ENCODE assay signal across 7 cellular contexts in the genomic region with DNA sequence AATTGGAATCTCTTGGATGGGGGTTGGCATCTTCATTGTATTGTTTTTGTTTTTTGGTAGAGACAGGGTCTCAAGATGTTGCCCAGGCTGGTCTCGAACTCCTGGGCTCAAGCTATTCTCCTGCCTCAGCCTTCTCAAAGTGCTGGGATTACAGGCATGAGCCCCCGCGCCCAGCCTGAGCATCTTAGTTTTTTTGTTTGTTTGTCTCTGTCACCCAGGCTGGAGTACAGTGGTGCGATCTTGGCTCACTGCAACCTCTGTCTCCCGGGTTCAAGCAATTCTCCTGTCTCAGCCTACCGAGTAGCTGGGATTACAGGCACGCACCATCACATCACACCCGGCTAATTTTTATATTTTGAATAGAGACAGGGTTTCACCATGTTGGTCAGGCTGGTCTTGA. TPM values are rescaled to one million over a fixed set of nuclear protein-coding genes. Genes with fewer than 3 reads are reported as not detected.
DNase-seq lines count a peak whose midpoint lies in the region; ATAC-seq and TF ChIP-seq lines count a peak whose summit lies in the region.
"Not testable (repeated sequence)": the region's sequence is repeated elsewhere in the genome, so short reads cannot be mapped to it uniquely, and the experiment has no call there.

No MANE protein-coding gene starts in this region.

- in situ Hi-C loops in gastrocnemius medialis (cut with MboI; ENCODE audit: low sequenced_read_pairs in 4 of 4), result loop anchor here in 2 of 4 donors (10.0 kb wide), 1 partner anchor 59 kb away; no protein-coding TSS in a partner anchor

- H3K4me1 ChIP-seq in HUES48 (ENCODE audit: control insufficient read depth, insufficient read depth, low read length) (peaks cover 18% of the 10 kb centered on the region), adipocyte (ENCODE audit: control insufficient read depth, insufficient read depth, low read length) (peaks cover 17% of the 10 kb centered on the region), gastrocnemius medialis (peaks cover 16 to 17% of the 10 kb centered on the region in 2 donors), suprapubic skin (peaks cover 61% of the 10 kb centered on the region)
- not testable (repeated sequence) for H3K4me1 ChIP-seq in esophagus (ENCODE audit: control insufficient read depth in 2 of 2, insufficient read depth in 2 of 2, low read length in 1 of 2); mesendoderm (ENCODE audit: control insufficient read depth, low read depth, low read length)

- 68 to 75% methylated on average over 8 of the region's 8 CpGs for WGBS in esophagus, 2 donors
- WGBS in mesendoderm (ENCODE audit: extremely low coverage, insufficient coverage, low lambda C conversion rate), result no CpG with 5 or more reads among the region's 8 CpGs
- 69% methylated on average over 8 of the region's 8 CpGs for WGBS in suprapubic skin

- not testable (repeated sequence) for H3K23ac ChIP-seq in mesendoderm (ENCODE audit: low read length)

- peaks cover 15% of the 10 kb centered on the region for H3K4me1 Mint-ChIP-seq in activated CD4-positive, alpha-beta T cell treated with anti-CD3 and anti-CD28 coated beads for 36 hours

- DNase-seq in activated CD4-positive, alpha-beta T cell treated with anti-CD3 and anti-CD28 coated beads for 36 hours; adipocyte (ENCODE audit: low read depth); mesendoderm; gastrocnemius medialis: not testable (repeated sequence)
- DNase-seq in suprapubic skin (ENCODE audit: low spot score in 2 of 2), result peak in 1 of 2 donors; percentile 32

- H2BK5ac ChIP-seq in mesendoderm (ENCODE audit: low read length), result not testable (repeated sequence)

- ATAC-seq in activated CD4-positive, alpha-beta T cell treated with anti-CD3 and anti-CD28 coated beads for 36 hours; gastrocnemius medialis: not testable (repeated sequence)

- not testable (repeated sequence) for H3K79me2 ChIP-seq in mesendoderm (ENCODE audit: control insufficient read depth, insufficient read depth, low read length)

- H2AK5ac ChIP-seq in mesendoderm (ENCODE audit: low read length), result not testable (repeated sequence)

- H3K36me3 ChIP-seq in HUES48 (ENCODE audit: control insufficient read depth, insufficient read depth, low read length); adipocyte (ENCODE audit: control insufficient read depth, insufficient read depth, low read length, severe bottlenecking); esophagus (ENCODE audit: control insufficient read depth in 2 of 2, insufficient read depth in 2 of 2, low read length in 1 of 2); mesendoderm (ENCODE audit: control insufficient read depth, insufficient read depth, low read length); gastrocnemius medialis; suprapubic skin: not testable (repeated sequence)

- not testable (repeated sequence) for H3K27me3 Mint-ChIP-seq in activated CD4-positive, alpha-beta T cell treated with anti-CD3 and anti-CD28 coated beads for 36 hours

- not testable (repeated sequence) for H4K8ac ChIP-seq in mesendoderm (ENCODE audit: low read depth, low read length)

- H3K4me3 ChIP-seq in HUES48 (ENCODE audit: low read depth, low read length); adipocyte (ENCODE audit: low read length); esophagus (ENCODE audit: low read depth in 1 of 2, low read length in 2 of 2); mesendoderm (ENCODE audit: low read length); gastrocnemius medialis; suprapubic skin: not testable (repeated sequence)

- intact Hi-C loops in activated CD4-positive, alpha-beta T cell treated with anti-CD3 and anti-CD28 coated beads for 36 hours (cut with DNase I, micrococcal nuclease); gastrocnemius medialis (cut with DNase I; ENCODE audit: low total_unique reads): not testable (repeated sequence)

- TF ChIP-seq EP300 in suprapubic skin (IDR thresholded peaks at IDR 0.05), result not testable (repeated sequence)

- not testable (repeated sequence) for H3K9me3 Mint-ChIP-seq in activated CD4-positive, alpha-beta T cell treated with anti-CD3 and anti-CD28 coated beads for 36 hours (ENCODE audit: low read depth)

- POLR2A ChIA-PET in activated CD4-positive, alpha-beta T cell treated with anti-CD3 and anti-CD28 coated beads for 36 hours (lab: Charles Lee), result not testable (repeated sequence)

- not testable (repeated sequence) for H3K18ac ChIP-seq in mesendoderm (ENCODE audit: low read length)

- not testable (repeated sequence) for TF ChIP-seq CTCF in gastrocnemius medialis (IDR thresholded peaks at IDR 0.05 in 4 of 5, conservative IDR thresholded peaks at IDR 0.05 in 1 of 5); suprapubic skin (IDR thresholded peaks at IDR 0.05)

- H3K9me3 ChIP-seq in HUES48 (ENCODE audit: control insufficient read depth, insufficient read depth, low read length); adipocyte (ENCODE audit: control insufficient read depth, low read length); esophagus (ENCODE audit: control insufficient read depth in 2 of 2, insufficient read depth in 1 of 2, low read depth in 1 of 2, low read length in 1 of 2); gastrocnemius medialis; suprapubic skin: not testable (repeated sequence)

- not testable (repeated sequence) for H3K79me1 ChIP-seq in mesendoderm (ENCODE audit: low read length)

- H3K4me2 ChIP-seq in mesendoderm (ENCODE audit: low read length), result not testable (repeated sequence)

- not testable (repeated sequence) for H4K5ac ChIP-seq in mesendoderm (ENCODE audit: low read length)

- not testable (repeated sequence) for H3K4me3 Mint-ChIP-seq in activated CD4-positive, alpha-beta T cell treated with anti-CD3 and anti-CD28 coated beads for 36 hours

- TF ChIP-seq POLR2A in gastrocnemius medialis (IDR thresholded peaks at IDR 0.05); suprapubic skin (IDR thresholded peaks at IDR 0.05): not testable (repeated sequence)

- H3K56ac ChIP-seq in mesendoderm (ENCODE audit: low read length), result peak overlapping the region; percentile 25

- H3K27me3 ChIP-seq in HUES48 (ENCODE audit: control insufficient read depth, insufficient read depth, low read length); esophagus (ENCODE audit: control insufficient read depth in 1 of 2, insufficient read depth in 2 of 2, low read length in 2 of 2); mesendoderm (ENCODE audit: insufficient read depth, low read length, poor library complexity); gastrocnemius medialis; suprapubic skin: not testable (repeated sequence)
- peaks cover 11% of the 10 kb centered on the region for H3K27me3 ChIP-seq in adipocyte (replicated peaks; ENCODE audit: control insufficient read depth, insufficient read depth, low read length)

- H3K9ac ChIP-seq in HUES48 (ENCODE audit: low read depth, low read length) (0 out of 2 replicates have a peak overlapping the region, but pooled peaks have one; percentile 67), adipocyte (ENCODE audit: low read length) (peak overlapping the region; percentile 43)
- not testable (repeated sequence) for H3K9ac ChIP-seq in mesendoderm (ENCODE audit: low read length)

- not testable (repeated sequence) for H3K4ac ChIP-seq in mesendoderm (ENCODE audit: low read depth, low read length)

- H3K36me3 Mint-ChIP-seq in activated CD4-positive, alpha-beta T cell treated with anti-CD3 and anti-CD28 coated beads for 36 hours (ENCODE audit: low read depth), result not testable (repeated sequence)

- not testable (repeated sequence) for H2BK120ac ChIP-seq in mesendoderm (ENCODE audit: low read depth, low read length)

- H3K27ac ChIP-seq in HUES48 (ENCODE audit: low read depth, low read length) (peak overlapping the region; percentile 98), esophagus (ENCODE audit: low read depth in 2 of 2, low read length in 1 of 2) (peak overlapping the region; percentile 89 to 97), gastrocnemius medialis (peak overlapping the region; percentile 85 to 90 (median 88)), suprapubic skin (peak overlapping the region; percentile 89)
- not testable (repeated sequence) for H3K27ac ChIP-seq in mesendoderm (ENCODE audit: low read depth, low read length)

- H3K27ac Mint-ChIP-seq in activated CD4-positive, alpha-beta T cell treated with anti-CD3 and anti-CD28 coated beads for 36 hours, result peak overlapping the region; percentile 83

- CTCF ChIA-PET in activated CD4-positive, alpha-beta T cell treated with anti-CD3 and anti-CD28 coated beads for 36 hours (lab: Charles Lee), result interaction anchor here (1.0 to 6.6 kb wide), 11 partner anchors 10 to 289 kb away, joined by 3 to 74 read pairs (median 7); no protein-coding TSS in a partner anchor

- not testable (repeated sequence) for H2BK15ac ChIP-seq in mesendoderm (replicated peaks; ENCODE audit: low read depth)

RNA-seq across cellular contexts. Expression of gene TNK2, which starts 5.8 kb away (rescaled TPM):
- total RNA-seq in activated CD4-positive, alpha-beta T cell treated with anti-CD3 and anti-CD28 coated beads for 36 hours, result 10 to 100 TPM; 49.9 to 54.2 TPM
- polyA plus RNA-seq in esophagus, result 10 to 100 TPM; 38.8 to 87.5 TPM
- polyA plus RNA-seq in mesendoderm (2013, experiment 1 of 2), result 10.7 TPM
- 10.4 TPM for polyA plus RNA-seq in mesendoderm (2013, experiment 2 of 2)
- total RNA-seq in gastrocnemius medialis (10 to 100 TPM; 40.5 to 54.0 (median 49.3) TPM), suprapubic skin (100 to 1,000 TPM in 1 of 4 donors, 10 to 100 TPM in 3; 52.4 to 101 (median 70.0) TPM)
